In genomic region chrX:9429767-9430166, GRCh38 we compare ENCODE assay signal across 19 cellular contexts. TPM values are rescaled to one million over a fixed set of nuclear protein-coding genes. Genes with fewer than 3 reads are reported as not detected.
A peak's percentile ranks its signal among the peaks of the same experiment; 100 is the strongest.
DNase-seq lines count a peak whose midpoint lies in the region; ATAC-seq, FAIRE-seq and TF ChIP-seq lines count a peak whose summit lies in the region.
"Had no signal": no experiment of that assay in that cellular context is flagged by ENCODE, and none has a peak within 500 bp of the region (broad histone marks: within the 10 kb centered on the region; RNA-seq: fewer than 3 reads in every experiment).

No MANE protein-coding gene starts in this region.

- H2BK5ac ChIP-seq in mesendoderm (ENCODE audit: low read length) = no peak overlapping the region

- H3K18ac ChIP-seq in mesendoderm (ENCODE audit: low read length) = no peak overlapping the region

- ATAC-seq in SK-N-SH treated with all-trans-retinoic acid at 6 μM for 48 hours (no peak), K562 (no peak), HG03175 (IDR thresholded peaks at IDR 0.05; ENCODE audit: unreplicated experiment) (no peak)
- ATAC-seq: PC-3; stimulated activated effector memory CD8-positive, alpha-beta T cell treated with anti-CD3 and anti-CD28 coated beads, Interleukin-12 subunit alpha, Interleukin-12 subunit beta, amount 100 ng/mL, for 72 hours had no signal

- H2AFZ ChIP-seq in SK-N-SH (ENCODE audit: low read depth) (no peak overlapping the region), K562 (ENCODE audit: low read depth, low read length) (no peak overlapping the region)

- no peak overlapping the region for H3K4me3 ChIP-seq in SK-N-SH (ENCODE audit: low read depth in 2 of 2, low read length in 1 of 2)
- no peak overlapping the region for H3K4me3 ChIP-seq in K562
- no peak overlapping the region for H3K4me3 ChIP-seq in mesendoderm (ENCODE audit: low read length)
- H3K4me3 ChIP-seq: right atrium auricular region had no signal

- TF ChIP-seq RAD21 in SK-N-SH (IDR thresholded peaks at IDR 0.05; ENCODE audit: low read length) (no peak), K562 (CRISPR knock-in tag; conservative IDR thresholded peaks at IDR 0.05 in 1 of 2, IDR thresholded peaks at IDR 0.05 in 1 of 2) (no peak)

- H2AK5ac ChIP-seq in mesendoderm (ENCODE audit: low read length) = no peak overlapping the region

- H3K27me3 ChIP-seq in SK-N-SH (ENCODE audit: insufficient read depth) = no peaks in the 10 kb centered on the region
- no peaks in the 10 kb centered on the region for H3K27me3 ChIP-seq in K562 (ENCODE audit: control insufficient read depth in 2 of 2, insufficient read depth in 2 of 2, low read length in 2 of 2)
- no peaks in the 10 kb centered on the region for H3K27me3 ChIP-seq in mesendoderm (ENCODE audit: insufficient read depth, low read length, poor library complexity)
- H3K27me3 ChIP-seq: right atrium auricular region had no signal

- H3K79me1 ChIP-seq in mesendoderm (ENCODE audit: low read length) = no peaks in the 10 kb centered on the region

- no peak overlapping the region for H2BK15ac ChIP-seq in mesendoderm (replicated peaks; ENCODE audit: low read depth)

- H3F3A ChIP-seq in SK-N-SH (replicated peaks; ENCODE audit: insufficient read depth) = no peaks in the 10 kb centered on the region

- no peak for TF ChIP-seq POLR2A in K562 (conservative IDR thresholded peaks at IDR 0.05)

- TF ChIP-seq CTCF in SK-N-SH (IDR thresholded peaks at IDR 0.05) = no peak
- TF ChIP-seq CTCF in K562 (IDR thresholded peaks at IDR 0.05 in 2 of 3, conservative IDR thresholded peaks at IDR 0.05 in 1 of 3; ENCODE audit: insufficient read depth in 2 of 3, low read depth in 1 of 3, low read length in 3 of 3) = no peak

- H4K8ac ChIP-seq in mesendoderm (ENCODE audit: low read depth, low read length) = no peak overlapping the region

- H3K36me3 ChIP-seq in SK-N-SH (replicated peaks in 1 of 2; ENCODE audit: control insufficient read depth in 1 of 2, insufficient read depth in 2 of 2, low read length in 1 of 2) (no peaks in the 10 kb centered on the region), K562 (ENCODE audit: control insufficient read depth, insufficient read depth, low read length) (no peaks in the 10 kb centered on the region), mesendoderm (ENCODE audit: control insufficient read depth, insufficient read depth, low read length) (no peaks in the 10 kb centered on the region)
- H3K36me3 ChIP-seq: right atrium auricular region had no signal

- CTCF ChIA-PET in SK-N-SH (lab: Yijun Ruan, JAX) (no interaction called here), K562 (lab: Yijun Ruan, JAX; ENCODE audit: low intra/inter-chr PET ratio) (no interaction called here)

- no peak overlapping the region for H4K5ac ChIP-seq in mesendoderm (ENCODE audit: low read length)

- no peak overlapping the region for H3K4me2 ChIP-seq in SK-N-SH
- H3K4me2 ChIP-seq in K562 (ENCODE audit: insufficient read depth, low read length) = no peak overlapping the region
- no peak overlapping the region for H3K4me2 ChIP-seq in mesendoderm (ENCODE audit: low read length)

- H3K9me2 ChIP-seq in SK-N-SH = no peaks in the 10 kb centered on the region

- TF ChIP-seq EP300 in SK-N-SH (IDR thresholded peaks at IDR 0.05; ENCODE audit: borderline replicate concordance in 1 of 2, low read depth in 1 of 2, low read length in 1 of 2) (no peak), K562 (IDR thresholded peaks at IDR 0.05; ENCODE audit: low read length) (no peak)

- H3K4ac ChIP-seq in mesendoderm (ENCODE audit: low read depth, low read length) = no peak overlapping the region

- no peak for FAIRE-seq in K562 (lab: Jason Lieb, UNC)
- FAIRE-seq: A204.1 had no signal

- intact Hi-C loops in K562 (cut with micrococcal nuclease) = no loop called here

- 51% methylated on average over 12 of the region's 12 CpGs for WGBS in SK-N-SH (ENCODE audit: low lambda C conversion rate)
- 21% methylated on average over 4 of the region's 12 CpGs for whole genome bisulfite sequencing in K562 (ENCODE audit: insufficient coverage, low coverage, missing lambda C conversion rate)
- no CpG with 5 or more reads among the region's 12 CpGs for WGBS in mesendoderm (ENCODE audit: extremely low coverage, insufficient coverage, low lambda C conversion rate)

- POLR2A ChIA-PET in SK-N-SH (lab: Yijun Ruan, JAX) = no interaction called here
- POLR2A ChIA-PET in K562 (lab: Yijun Ruan, JAX) = interaction anchor here (1.3 kb wide), 1 partner anchor 12 kb away, joined by 3 read pairs; no protein-coding TSS in a partner anchor

- H3K9ac ChIP-seq in SK-N-SH (no peak overlapping the region), K562 (ENCODE audit: insufficient read depth in 1 of 2, low read depth in 2 of 2, low read length in 2 of 2) (no peak overlapping the region), mesendoderm (ENCODE audit: low read length) (no peak overlapping the region)

- no peak overlapping the region for H2BK120ac ChIP-seq in mesendoderm (ENCODE audit: low read depth, low read length)

- H3K4me1 ChIP-seq in SK-N-SH (ENCODE audit: control insufficient read depth in 1 of 2, insufficient read depth in 2 of 2, low read depth in 1 of 2, low read length in 1 of 2) (peaks cover 0 to 3% of the 10 kb centered on the region in 2 experiments; a peak in 1 of 4 replicates), K562 (replicated peaks in 1 of 2; ENCODE audit: control insufficient read depth in 2 of 2, insufficient read depth in 2 of 2, low read length in 2 of 2) (no peaks in the 10 kb centered on the region; a peak in 1 of 5 replicates), mesendoderm (ENCODE audit: control insufficient read depth, low read depth, low read length) (no peaks in the 10 kb centered on the region)
- H3K4me1 ChIP-seq: right atrium auricular region had no signal

- H3K9me3 ChIP-seq in SK-N-SH (no peaks in the 10 kb centered on the region), K562 (replicated peaks; ENCODE audit: control insufficient read depth, insufficient read depth, low read depth, low read length) (no peaks in the 10 kb centered on the region)

- H3K27ac ChIP-seq in SK-N-SH (ENCODE audit: low read depth in 2 of 2, low read length in 1 of 2) (no peak overlapping the region), K562 (ENCODE audit: extremely low read depth, low read depth, low read length) (no peak overlapping the region), mesendoderm (ENCODE audit: low read depth, low read length) (no peak overlapping the region)
- H3K27ac ChIP-seq: right atrium auricular region had no signal

- no peaks in the 10 kb centered on the region for H3K9me1 ChIP-seq in K562 (ENCODE audit: control insufficient read depth, insufficient read depth, low read length)

- H4K20me1 ChIP-seq in SK-N-SH (ENCODE audit: insufficient read depth) = no peaks in the 10 kb centered on the region
- H4K20me1 ChIP-seq in K562 (replicated peaks; ENCODE audit: control insufficient read depth, insufficient read depth, low read length) = no peaks in the 10 kb centered on the region

- DNase-seq in SK-N-SH = peak; percentile 25
- peak; percentile 55 for DNase-seq in NCI-H2196 (lab: John Stamatoyannopoulos, UW; ENCODE audit: unreplicated experiment)
- no peak for DNase-seq in K562 (ENCODE audit: extremely low read depth in 1 of 4, low spot score in 3 of 4)
- DNase-seq in NCI-H1694 treated with DMSO at 0.1 percent for 48 hours (lab: John Stamatoyannopoulos, UW) = no peak
- no peak for DNase-seq in activated CD8-positive, alpha-beta memory T cell treated with anti-CD3 and anti-CD28 coated beads, Interleukin-2, amount 50 U/mL, for 48 hours
- no peak for DNase-seq in mesendoderm
- DNase-seq: activated CD4-positive, alpha-beta T cell treated with anti-CD3 and anti-CD28 coated beads for 1 hour; activated effector memory CD4-positive, alpha-beta T cell treated with anti-CD3 and anti-CD28 coated beads, Interleukin-2, amount 50 U/mL, for 16 hours; amniotic stem cell; effector CD4-positive, alpha-beta T cell; head of caudate nucleus; KG1; NCI-H524 treated with DMSO at 0.1 percent for 48 hours; PC-3 had no signal

- no peak overlapping the region for H3K56ac ChIP-seq in mesendoderm (ENCODE audit: low read length)

- no TSS peak for BruUV-seq in K562 (replicated peaks; lab: Mats Ljungman, UMichigan)

- H3K23ac ChIP-seq in mesendoderm (ENCODE audit: low read length) = no peak overlapping the region

- H3K79me2 ChIP-seq in SK-N-SH (ENCODE audit: insufficient read depth) (no peaks in the 10 kb centered on the region), K562 (ENCODE audit: control insufficient read depth, insufficient read depth, low read length) (no peaks in the 10 kb centered on the region), mesendoderm (ENCODE audit: control insufficient read depth, insufficient read depth, low read length) (no peaks in the 10 kb centered on the region)

- in situ Hi-C loops in K562 (cut with MboI) = no loop called here

TF ChIP-seq in SK-N-SH treated with all-trans-retinoic acid at 6 μM for 48 hours, 23 proteins besides CTCF, POLR2A, EP300 and RAD21 (continues in another document):
- TF ChIP-seq CSDC2 (CRISPR knock-in tag; IDR thresholded peaks at IDR 0.05) (no peak), ISL1 (CRISPR knock-in tag; IDR thresholded peaks at IDR 0.05) (no peak)

TF ChIP-seq in K562, 482 proteins besides CTCF, POLR2A, EP300 and RAD21:
- TF ChIP-seq SUPT5H (IDR thresholded peaks at IDR 0.05) = no peak
- TF ChIP-seq DNMT1 (IDR thresholded peaks at IDR 0.05) = no peak
- peak; percentile 49 for TF ChIP-seq NFIC (IDR thresholded peaks at IDR 0.05)
TF ChIP-seq in K562: peak in this region for 1.

RNA-seq across cellular contexts. Expression of gene TBL1X, which starts 35.1 kb away (rescaled TPM):
- polyA plus RNA-seq in SK-N-SH (2012; rRNA removed) = 7.6 and 10.6 TPM in 2 replicates
- polyA plus RNA-seq in SK-N-SH (2012; cell fraction: cytosol; rRNA removed) = 8.3 and 10.4 TPM in 2 replicates
- 18.6 and 21.2 TPM in 2 replicates for polyA plus RNA-seq in SK-N-SH (2012; cell fraction: nucleus; rRNA removed)
- total RNA-seq in K562 (2011; cell fraction: chromatin; rRNA removed; ENCODE audit: low replicate concordance) = 45.9 and 50.3 TPM in 2 replicates
- 27.7 and 32.2 TPM in 2 replicates for total RNA-seq in K562 (2011; cell fraction: nucleolus; rRNA removed)
- 36.4 and 47.0 TPM in 2 replicates for total RNA-seq in K562 (2011; cell fraction: nucleoplasm; rRNA removed)
- 21.5 and 27.3 TPM in 2 replicates for total RNA-seq in K562 (2014; rRNA removed)
- 13.4 and 14.0 TPM in 2 replicates for total RNA-seq in K562 (2014; rRNA removed; fragmentation: Illumina TruSeq; extraction: Trizol)
- total RNA-seq in K562 (2015; rRNA removed; fragmentation: Illumina TruSeq; extraction: Trizol) = 11.4 and 11.7 TPM in 2 replicates
- total RNA-seq in K562 (2021) = 44.5 and 49.6 TPM in 2 replicates
- 11.5 and 19.7 TPM in 2 replicates for polyA plus RNA-seq in K562 (2011; rRNA removed)
- polyA plus RNA-seq in K562 (2011; cell fraction: cytosol; rRNA removed) = 19.6 and 19.7 TPM in 2 replicates
- polyA plus RNA-seq in K562 (2011; cell fraction: nucleus; rRNA removed) = 16.1 and 18.9 TPM in 2 replicates
- polyA plus RNA-seq in K562 (2012) = 23.6 and 26.9 TPM in 2 replicates
- 30.9 and 33.5 TPM in 2 replicates for polyA plus RNA-seq in K562 (2014; fragmentation: Illumina TruSeq; extraction: Trizol)
- polyA plus RNA-seq in K562 (2014; fragmentation: Nextera tagmentation; extraction: Ambion mirVana) = 1 to 10 TPM; 6.0 to 6.8 TPM
- 18.7 and 22.8 TPM in 2 replicates for polyA plus RNA-seq in K562 (2014; rRNA removed)
- 25.3 and 37.1 TPM in 2 replicates for polyA minus RNA-seq in K562 (2011; rRNA and poly(A)+ RNA removed)
- polyA minus RNA-seq in K562 (2011; cell fraction: cytosol; rRNA and poly(A)+ RNA removed) = 23.1 and 24.5 TPM in 2 replicates
- 27.7 and 31.2 TPM in 2 replicates for polyA minus RNA-seq in K562 (2011; cell fraction: nucleus; rRNA and poly(A)+ RNA removed)
- 19.6 TPM for polyA plus RNA-seq in mesendoderm (2013, experiment 1 of 2)
- 20.0 TPM for polyA plus RNA-seq in mesendoderm (2013, experiment 2 of 2)

Comparison
In these comparisons a context has a peak if more than half of its experiments do, and no peak if none do; other contexts are left out.
1. DNase-seq: peak in SK-N-SH (single experiment) and NCI-H2196 (single experiment); none in K562 (0 of 4), NCI-H1694 treated with DMSO at 0.1 percent for 48 hours (single experiment), activated CD8-positive, alpha-beta memory T cell treated with anti-CD3 and anti-CD28 coated beads, Interleukin-2, amount 50 U/mL, for 48 hours (single experiment) and mesendoderm (single experiment).
2. Of the 27 proteins assayed by ChIP-seq in both K562 and SK-N-SH: peak only in K562: NFIC; only in SK-N-SH: none; in both: none; in neither: 26.